Comparison of ENCODE assay signal across 1 cellular context in the genomic region with DNA sequence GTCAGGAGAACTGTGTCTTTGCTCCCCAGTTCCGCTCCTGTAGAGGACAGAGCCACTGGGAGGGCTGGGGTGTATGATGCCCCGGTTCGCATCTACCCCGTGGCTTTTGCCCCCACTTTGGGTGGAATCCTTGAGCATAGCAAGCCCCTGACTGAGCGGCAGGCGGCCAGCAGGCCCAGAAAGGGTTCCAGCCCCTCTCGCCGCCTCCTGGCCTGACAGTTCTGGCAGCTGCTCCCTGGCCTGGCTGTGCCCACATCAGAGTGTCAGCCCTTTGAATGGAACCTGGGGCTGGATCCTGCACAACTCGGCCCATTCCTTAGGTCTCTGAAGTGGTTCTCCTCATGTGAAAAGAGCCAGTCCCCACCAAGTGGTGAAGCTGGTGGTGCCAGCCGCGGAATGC.
TF ChIP-seq lines count a peak whose summit lies in the region.

No MANE protein-coding gene starts in this region.

TF ChIP-seq in GM12878, 131 proteins besides CTCF, POLR2A, EP300 and RAD21 (continued from another document):
- TF ChIP-seq, protein P1, sequence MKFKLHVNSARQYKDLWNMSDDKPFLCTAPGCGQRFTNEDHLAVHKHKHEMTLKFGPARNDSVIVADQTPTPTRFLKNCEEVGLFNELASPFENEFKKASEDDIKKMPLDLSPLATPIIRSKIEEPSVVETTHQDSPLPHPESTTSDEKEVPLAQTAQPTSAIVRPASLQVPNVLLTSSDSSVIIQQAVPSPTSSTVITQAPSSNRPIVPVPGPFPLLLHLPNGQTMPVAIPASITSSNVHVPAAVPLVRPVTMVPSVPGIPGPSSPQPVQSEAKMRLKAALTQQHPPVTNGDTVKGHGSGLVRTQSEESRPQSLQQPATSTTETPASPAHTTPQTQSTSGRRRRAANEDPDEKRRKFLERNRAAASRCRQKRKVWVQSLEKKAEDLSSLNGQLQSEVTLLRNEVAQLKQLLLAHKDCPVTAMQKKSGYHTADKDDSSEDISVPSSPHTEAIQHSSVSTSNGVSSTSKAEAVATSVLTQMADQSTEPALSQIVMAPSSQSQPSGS (IDR thresholded peaks at IDR 0.05; ENCODE audit: low read length): no peak
- TF ChIP-seq ZNF217 (IDR thresholded peaks at IDR 0.05) (no peak; the same call in 1 of the 2 replicates), KDM1A (IDR thresholded peaks at IDR 0.05; ENCODE audit: borderline replicate concordance) (no peak), PML (IDR thresholded peaks at IDR 0.05; ENCODE audit: low read length) (no peak), EZH2 (IDR thresholded peaks at IDR 0.05; ENCODE audit: borderline replicate concordance, control insufficient read depth, low read depth, low read length) (no peak), DPF2 (IDR thresholded peaks at IDR 0.05) (no peak), RFX5 (IDR thresholded peaks at IDR 0.05; ENCODE audit: low read depth, low read length) (no peak), SPI1 (IDR thresholded peaks at IDR 0.05; ENCODE audit: borderline replicate concordance, insufficient read depth, low read depth, low read length) (peak; percentile 37; the same call in 1 of the 2 replicates), TARDBP (IDR thresholded peaks at IDR 0.05; ENCODE audit: borderline replicate concordance) (no peak), GATAD2B (conservative IDR thresholded peaks at IDR 0.05; ENCODE audit: low read depth) (0 out of 2 replicates have a peak, but pooled peaks have one; percentile 5), BACH1 (IDR thresholded peaks at IDR 0.05; ENCODE audit: borderline replicate concordance) (no peak)
- TF ChIP-seq, protein P2, sequence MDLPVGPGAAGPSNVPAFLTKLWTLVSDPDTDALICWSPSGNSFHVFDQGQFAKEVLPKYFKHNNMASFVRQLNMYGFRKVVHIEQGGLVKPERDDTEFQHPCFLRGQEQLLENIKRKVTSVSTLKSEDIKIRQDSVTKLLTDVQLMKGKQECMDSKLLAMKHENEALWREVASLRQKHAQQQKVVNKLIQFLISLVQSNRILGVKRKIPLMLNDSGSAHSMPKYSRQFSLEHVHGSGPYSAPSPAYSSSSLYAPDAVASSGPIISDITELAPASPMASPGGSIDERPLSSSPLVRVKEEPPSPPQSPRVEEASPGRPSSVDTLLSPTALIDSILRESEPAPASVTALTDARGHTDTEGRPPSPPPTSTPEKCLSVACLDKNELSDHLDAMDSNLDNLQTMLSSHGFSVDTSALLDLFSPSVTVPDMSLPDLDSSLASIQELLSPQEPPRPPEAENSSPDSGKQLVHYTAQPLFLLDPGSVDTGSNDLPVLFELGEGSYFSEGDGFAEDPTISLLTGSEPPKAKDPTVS (IDR thresholded peaks at IDR 0.05; ENCODE audit: low read depth, low read length): no peak
- TF ChIP-seq, protein P3, sequence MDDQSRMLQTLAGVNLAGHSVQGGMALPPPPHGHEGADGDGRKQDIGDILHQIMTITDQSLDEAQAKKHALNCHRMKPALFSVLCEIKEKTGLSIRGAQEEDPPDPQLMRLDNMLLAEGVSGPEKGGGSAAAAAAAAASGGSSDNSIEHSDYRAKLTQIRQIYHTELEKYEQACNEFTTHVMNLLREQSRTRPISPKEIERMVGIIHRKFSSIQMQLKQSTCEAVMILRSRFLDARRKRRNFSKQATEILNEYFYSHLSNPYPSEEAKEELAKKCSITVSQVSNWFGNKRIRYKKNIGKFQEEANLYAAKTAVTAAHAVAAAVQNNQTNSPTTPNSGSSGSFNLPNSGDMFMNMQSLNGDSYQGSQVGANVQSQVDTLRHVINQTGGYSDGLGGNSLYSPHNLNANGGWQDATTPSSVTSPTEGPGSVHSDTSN (IDR thresholded peaks at IDR 0.05; ENCODE audit: insufficient replicate concordance, low read depth, low read length): no peak
